In genomic region chr18:9886005-9886348, GRCh38 we compare ENCODE assay signal across 9 cellular contexts. TPM values are rescaled to one million over a fixed set of nuclear protein-coding genes. Genes with fewer than 3 reads are reported as not detected.
"Had no signal": no experiment of that assay in that cellular context is flagged by ENCODE, and none has a peak within 500 bp of the region (broad histone marks: within the 10 kb centered on the region; RNA-seq: fewer than 3 reads in every experiment).

No MANE protein-coding gene starts in this region.

- H3K9me3 Mint-ChIP-seq: GM23338, H9 had no signal

- H3K27ac Mint-ChIP-seq: GM23338 had no signal

- H3K4me1 Mint-ChIP-seq: GM23338 had no signal

- ATAC-seq: GM23338 had no signal

- FAIRE-seq: H1, H54, HTR-8/SVneo had no signal

- H3K4me3 Mint-ChIP-seq: GM23338, H9 had no signal

- H3K4me3 ChIP-seq: GM23338 had no signal

- DNase-seq: H9, HCEC 1CT, KBM-7 had no signal

- H2AFZ ChIP-seq: GM23338 had no signal

- H3K4me2 ChIP-seq: GM23338 had no signal

RNA-seq across cellular contexts. Expression of gene TXNDC2, which starts 0.2 kb away (rescaled TPM):
- total RNA-seq: GM23338, HT-29 had no signal
- polyA plus RNA-seq: H1, IMR-90 had no signal
